Comparison of ENCODE assay signal across 30 cellular contexts in the genomic region with DNA sequence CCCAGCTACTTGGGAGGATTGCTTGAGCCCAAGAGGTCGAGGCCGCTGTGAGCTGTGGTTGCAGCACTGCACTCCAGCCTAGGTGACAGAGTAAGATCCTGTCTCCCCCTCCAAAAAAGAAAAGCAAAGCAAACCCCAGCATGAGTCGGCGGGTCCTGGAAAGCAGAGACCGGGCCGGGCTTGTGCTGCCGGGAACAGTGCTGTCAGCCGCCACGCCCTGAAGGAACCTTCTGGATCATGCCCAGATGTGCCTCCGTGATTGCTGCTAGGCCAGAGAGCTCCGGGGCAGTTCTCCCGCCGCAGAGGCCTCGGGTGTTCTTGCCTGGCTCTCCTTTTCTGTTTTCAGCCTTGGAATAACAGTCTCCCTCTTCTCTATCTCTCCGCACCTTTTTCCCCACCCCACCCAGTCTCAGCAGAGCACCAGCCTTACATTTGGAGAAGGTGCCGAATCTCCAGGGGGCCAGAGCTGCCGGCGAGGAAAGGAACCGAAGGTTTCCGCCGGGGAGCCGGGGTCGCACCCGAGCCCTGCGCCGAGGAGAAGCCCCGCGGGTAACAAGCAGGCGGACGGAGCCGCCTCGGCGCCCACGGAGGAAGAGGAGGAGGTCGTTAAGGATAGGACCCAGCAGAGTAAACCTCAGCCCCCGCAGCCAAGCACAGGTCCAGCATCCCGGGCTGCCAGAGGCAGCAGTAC.
"Had no signal": no experiment of that assay in that cellular context is flagged by ENCODE, and none has a peak within 500 bp of the region (broad histone marks: within the 10 kb centered on the region; RNA-seq: fewer than 3 reads in every experiment).

No MANE protein-coding gene starts in this region.

- H3K4me1 Mint-ChIP-seq: activated CD4-positive, alpha-beta memory T cell treated with anti-CD3 and anti-CD28 coated beads, Interleukin-2, amount 10 ng/mL, durations not matched to agents 7 days and 5 days; activated CD4-positive, alpha-beta T cell treated with anti-CD3 and anti-CD28 coated beads, Interleukin-2, amount 10 ng/mL, durations not matched to agents 7 days and 5 days; activated naive CD4-positive, alpha-beta T cell treated with anti-CD3 and anti-CD28 coated beads, Interleukin-2, amount 50 U/mL, for 24 hours; activated naive CD8-positive, alpha-beta T cell treated with anti-CD3 and anti-CD28 coated beads for 36 hours; activated naive CD8-positive, alpha-beta T cell treated with anti-CD3 and anti-CD28 coated beads, Interleukin-2, amount 50 U/mL, for 24 hours; central memory CD8-positive, alpha-beta T cell had no signal

- H3K4me3 Mint-ChIP-seq: activated CD4-positive, alpha-beta memory T cell treated with anti-CD3 and anti-CD28 coated beads, Interleukin-2, amount 10 ng/mL, durations not matched to agents 7 days and 5 days; activated CD4-positive, alpha-beta T cell treated with anti-CD3 and anti-CD28 coated beads, Interleukin-2, amount 10 ng/mL, durations not matched to agents 7 days and 5 days; activated naive CD4-positive, alpha-beta T cell treated with anti-CD3 and anti-CD28 coated beads for 36 hours; activated naive CD4-positive, alpha-beta T cell treated with anti-CD3 and anti-CD28 coated beads, Interleukin-2, amount 50 U/mL, for 24 hours; activated naive CD8-positive, alpha-beta T cell treated with anti-CD3 and anti-CD28 coated beads for 36 hours; activated naive CD8-positive, alpha-beta T cell treated with anti-CD3 and anti-CD28 coated beads, Interleukin-2, amount 50 U/mL, for 24 hours; activated T-cell treated with anti-CD3 and anti-CD28 coated beads, Interleukin-2, amount 50 U/mL, for 24 hours; activated T-cell treated with anti-CD3 and anti-CD28 coated beads, Interleukin-2, amount 50 U/mL, for 72 hours; brain; central memory CD8-positive, alpha-beta T cell; effector memory CD8-positive, alpha-beta T cell; WTC11 had no signal

- H3K9me3 ChIP-seq: adrenal gland, breast epithelium, esophagus squamous epithelium had no signal

- H3K27ac ChIP-seq: adrenal gland, breast epithelium, cardiac muscle cell, epithelial cell of prostate, esophagus squamous epithelium had no signal

- DNase-seq: activated CD4-positive, alpha-beta memory T cell treated with anti-CD3 and anti-CD28 coated beads, Interleukin-2, amount 10 ng/mL, durations not matched to agents 7 days and 5 days; activated CD4-positive, alpha-beta T cell treated with anti-CD3 and anti-CD28 coated beads for 1 hour; activated CD4-positive, alpha-beta T cell treated with anti-CD3 and anti-CD28 coated beads for 4 hours; activated CD4-positive, alpha-beta T cell treated with anti-CD3 and anti-CD28 coated beads, Interleukin-2, amount 10 ng/mL, durations not matched to agents 7 days and 5 days; activated CD4-positive, alpha-beta T cell treated with anti-CD3 and anti-CD28 coated beads, Interleukin-2, amount 50 U/mL, for 4 hours; activated CD8-positive, alpha-beta memory T cell treated with anti-CD3 and anti-CD28 coated beads, Interleukin-2, amount 50 U/mL, for 48 hours; activated naive CD4-positive, alpha-beta T cell treated with anti-CD3 and anti-CD28 coated beads for 36 hours; activated naive CD8-positive, alpha-beta T cell treated with anti-CD3 and anti-CD28 coated beads for 36 hours; activated naive CD8-positive, alpha-beta T cell treated with anti-CD3 and anti-CD28 coated beads, Interleukin-2, amount 50 U/mL, for 24 hours; activated T-cell treated with anti-CD3 and anti-CD28 coated beads for 4 hours; activated T-cell treated with anti-CD3 and anti-CD28 coated beads, Interleukin-2, amount 50 U/mL, for 24 hours; activated T-cell treated with anti-CD3 and anti-CD28 coated beads, Interleukin-2, amount 50 U/mL, for 72 hours; adrenal gland; amygdala; aorta; cortex of kidney; dermis blood vessel endothelial cell; effector CD4-positive, alpha-beta T cell; effector memory CD8-positive, alpha-beta T cell; esophagus squamous epithelium; foreskin fibroblast; head of caudate nucleus; T-helper 2 cell had no signal

- H3K9me3 Mint-ChIP-seq: activated CD4-positive, alpha-beta memory T cell treated with anti-CD3 and anti-CD28 coated beads, Interleukin-2, amount 10 ng/mL, durations not matched to agents 7 days and 5 days; activated CD4-positive, alpha-beta T cell treated with anti-CD3 and anti-CD28 coated beads, Interleukin-2, amount 10 ng/mL, durations not matched to agents 7 days and 5 days; activated naive CD4-positive, alpha-beta T cell treated with anti-CD3 and anti-CD28 coated beads for 36 hours; activated naive CD4-positive, alpha-beta T cell treated with anti-CD3 and anti-CD28 coated beads, Interleukin-2, amount 50 U/mL, for 24 hours; activated naive CD8-positive, alpha-beta T cell treated with anti-CD3 and anti-CD28 coated beads for 36 hours; activated naive CD8-positive, alpha-beta T cell treated with anti-CD3 and anti-CD28 coated beads, Interleukin-2, amount 50 U/mL, for 24 hours; activated T-cell treated with anti-CD3 and anti-CD28 coated beads, Interleukin-2, amount 50 U/mL, for 24 hours; activated T-cell treated with anti-CD3 and anti-CD28 coated beads, Interleukin-2, amount 50 U/mL, for 72 hours; brain; central memory CD8-positive, alpha-beta T cell; effector memory CD8-positive, alpha-beta T cell; WTC11 had no signal

- H3K4me1 ChIP-seq: adrenal gland, breast epithelium had no signal

- H3K36me3 ChIP-seq: breast epithelium had no signal

- H3K4me3 ChIP-seq: adrenal gland, breast epithelium, cardiac muscle cell, esophagus squamous epithelium had no signal

- H3K27me3 Mint-ChIP-seq: brain had no signal

- H3K27me3 ChIP-seq: adrenal gland, breast epithelium, cardiac muscle cell had no signal

- ATAC-seq: activated naive CD8-positive, alpha-beta T cell treated with anti-CD3 and anti-CD28 coated beads, Interleukin-2, amount 50 U/mL, for 24 hours; activated T-cell treated with anti-CD3 and anti-CD28 coated beads, Interleukin-2, amount 50 U/mL, for 72 hours; effector memory CD8-positive, alpha-beta T cell; WTC11 had no signal

- H3K27ac Mint-ChIP-seq: activated CD4-positive, alpha-beta memory T cell treated with anti-CD3 and anti-CD28 coated beads, Interleukin-2, amount 10 ng/mL, durations not matched to agents 7 days and 5 days; activated CD4-positive, alpha-beta T cell treated with anti-CD3 and anti-CD28 coated beads, Interleukin-2, amount 10 ng/mL, durations not matched to agents 7 days and 5 days; activated naive CD4-positive, alpha-beta T cell treated with anti-CD3 and anti-CD28 coated beads for 36 hours; activated naive CD4-positive, alpha-beta T cell treated with anti-CD3 and anti-CD28 coated beads, Interleukin-2, amount 50 U/mL, for 24 hours; activated naive CD8-positive, alpha-beta T cell treated with anti-CD3 and anti-CD28 coated beads for 36 hours; activated naive CD8-positive, alpha-beta T cell treated with anti-CD3 and anti-CD28 coated beads, Interleukin-2, amount 50 U/mL, for 24 hours; activated T-cell treated with anti-CD3 and anti-CD28 coated beads, Interleukin-2, amount 50 U/mL, for 24 hours; activated T-cell treated with anti-CD3 and anti-CD28 coated beads, Interleukin-2, amount 50 U/mL, for 72 hours; effector memory CD8-positive, alpha-beta T cell; WTC11 had no signal

- H3K36me3 Mint-ChIP-seq: activated naive CD4-positive, alpha-beta T cell treated with anti-CD3 and anti-CD28 coated beads, Interleukin-2, amount 50 U/mL, for 24 hours; activated naive CD8-positive, alpha-beta T cell treated with anti-CD3 and anti-CD28 coated beads for 36 hours had no signal
